9 cellular contexts compared by ENCODE assay signal in genomic region chr7:141649137-141649864, GRCh38. TPM values are rescaled to one million over a fixed set of nuclear protein-coding genes. Genes with fewer than 3 reads are reported as not detected.
DNase-seq lines count a peak whose midpoint lies in the region; ATAC-seq and TF ChIP-seq lines count a peak whose summit lies in the region.
"Had no signal": no experiment of that assay in that cellular context is flagged by ENCODE, and none has a peak within 500 bp of the region (broad histone marks: within the 10 kb centered on the region; RNA-seq: fewer than 3 reads in every experiment).

No MANE protein-coding gene starts in this region.

- peak overlapping the region in 3 of 4 donors; percentile 31 to 79 (median 31) for H3K27ac ChIP-seq in tibial nerve
- H3K27ac ChIP-seq in CD8-positive, alpha-beta memory T cell (ENCODE audit: low read depth, low read length) = no peak overlapping the region
- H3K27ac ChIP-seq: epithelial cell of prostate had no signal

- no peak for DNase-seq in activated T-cell treated with anti-CD3 and anti-CD28 coated beads, Interleukin-2, amount 50 U/mL, for 72 hours
- DNase-seq in activated T-cell treated with anti-CD3 and anti-CD28 coated beads, Interleukin-2, amount 50 U/mL, for 48 hours = no peak
- DNase-seq in fibroblast of gingiva (ENCODE audit: low read depth) = peak; percentile 75
- no peak for DNase-seq in tibial nerve (ENCODE audit: low spot score in 2 of 2)
- DNase-seq in NOMO-1 (lab: John Stamatoyannopoulos, UW; ENCODE audit: unreplicated experiment in 2 of 2) = no peak
- DNase-seq in CD8-positive, alpha-beta memory T cell = no peak
- DNase-seq in activated CD8-positive, alpha-beta memory T cell treated with anti-CD3 and anti-CD28 coated beads, Interleukin-2, amount 50 U/mL, for 4 hours = no peak

- 40% methylated on average over 8 of the region's 8 CpGs for WGBS in tibial nerve, 2 donors

- CTCF ChIA-PET in CD8-positive, alpha-beta memory T cell (lab: Charles Lee) = interaction anchor here (1.7 kb wide), 1 partner anchor 89 kb away, joined by 7 read pairs; the partner anchor contains the start of gene SSBP1

- no peaks in the 10 kb centered on the region for H3K9me3 Mint-ChIP-seq in activated T-cell treated with anti-CD3 and anti-CD28 coated beads, Interleukin-2, amount 50 U/mL, for 72 hours
- H3K9me3 Mint-ChIP-seq in CD8-positive, alpha-beta memory T cell = no peaks in the 10 kb centered on the region

- peaks cover 0 to 23% (median 8%) of the 10 kb centered on the region in 4 donors for H3K4me1 ChIP-seq in tibial nerve
- H3K4me1 ChIP-seq in CD8-positive, alpha-beta memory T cell (ENCODE audit: insufficient read depth, low read length) = no peaks in the 10 kb centered on the region

- peaks cover 2% of the 10 kb centered on the region for H3K4me1 Mint-ChIP-seq in activated T-cell treated with anti-CD3 and anti-CD28 coated beads, Interleukin-2, amount 50 U/mL, for 72 hours (ENCODE audit: low read depth)
- peaks cover 0 to 1% (median under 1%) of the 10 kb centered on the region in 3 donors for H3K4me1 Mint-ChIP-seq in CD8-positive, alpha-beta memory T cell

- no peak for TF ChIP-seq POLR2A in tibial nerve (IDR thresholded peaks at IDR 0.05)

- POLR2A ChIA-PET in CD8-positive, alpha-beta memory T cell (lab: Charles Lee) = interaction anchor here (1.2 kb wide), 1 partner anchor 9 kb away, joined by 3 read pairs; no protein-coding TSS in a partner anchor

- TF ChIP-seq CTCF in tibial nerve (IDR thresholded peaks at IDR 0.05) = no peak

- peaks cover 2 to 6% of the 10 kb centered on the region in 2 donors for H3K36me3 Mint-ChIP-seq in activated T-cell treated with anti-CD3 and anti-CD28 coated beads, Interleukin-2, amount 50 U/mL, for 72 hours (ENCODE audit: insufficient read depth in 2 of 2)
- peaks cover 0 to 61% (median 11%) of the 10 kb centered on the region in 3 donors for H3K36me3 Mint-ChIP-seq in CD8-positive, alpha-beta memory T cell

- H3K4me3 Mint-ChIP-seq in activated T-cell treated with anti-CD3 and anti-CD28 coated beads, Interleukin-2, amount 50 U/mL, for 72 hours = no peak overlapping the region
- H3K4me3 Mint-ChIP-seq in CD8-positive, alpha-beta memory T cell = no peak overlapping the region

- H3K4me3 ChIP-seq in tibial nerve = no peak overlapping the region
- H3K4me3 ChIP-seq in CD8-positive, alpha-beta memory T cell (ENCODE audit: low read length) = no peak overlapping the region

- no peaks in the 10 kb centered on the region for H3K27me3 Mint-ChIP-seq in activated T-cell treated with anti-CD3 and anti-CD28 coated beads, Interleukin-2, amount 50 U/mL, for 72 hours (ENCODE audit: low read depth)
- H3K27me3 Mint-ChIP-seq in CD8-positive, alpha-beta memory T cell = no peaks in the 10 kb centered on the region

- H3K36me3 ChIP-seq in tibial nerve = peaks cover 0 to 31% (median 0%) of the 10 kb centered on the region in 3 donors
- no peaks in the 10 kb centered on the region for H3K36me3 ChIP-seq in CD8-positive, alpha-beta memory T cell (ENCODE audit: insufficient read depth, low read length)

- TF ChIP-seq EP300 in tibial nerve (IDR thresholded peaks at IDR 0.05) = no peak

- H3K9me3 ChIP-seq in tibial nerve = no peaks in the 10 kb centered on the region
- no peaks in the 10 kb centered on the region for H3K9me3 ChIP-seq in CD8-positive, alpha-beta memory T cell (ENCODE audit: low read length)

- peak overlapping the region; percentile 44 for H3K27ac Mint-ChIP-seq in activated T-cell treated with anti-CD3 and anti-CD28 coated beads, Interleukin-2, amount 50 U/mL, for 72 hours
- H3K27ac Mint-ChIP-seq in CD8-positive, alpha-beta memory T cell = peak overlapping the region in 3 of 8 donors; percentile 52 to 76 (median 52)

- ATAC-seq in activated T-cell treated with anti-CD3 and anti-CD28 coated beads, Interleukin-2, amount 50 U/mL, for 72 hours (replicated peaks in 1 of 2) = no peak
- peak; percentile 69 for ATAC-seq in HG03354 (IDR thresholded peaks at IDR 0.05; ENCODE audit: poor library complexity, severe bottlenecking, unreplicated experiment)

- no peaks in the 10 kb centered on the region for H3K27me3 ChIP-seq in tibial nerve
- no peaks in the 10 kb centered on the region for H3K27me3 ChIP-seq in CD8-positive, alpha-beta memory T cell (ENCODE audit: insufficient read depth, low read length, poor library complexity, severe bottlenecking)

RNA-seq across cellular contexts. Expression of gene DENND11, which starts 52.7 kb away (rescaled TPM):
- total RNA-seq in activated T-cell treated with anti-CD3 and anti-CD28 coated beads, Interleukin-2, amount 50 U/mL, for 72 hours = 10 to 100 TPM; 43.2 to 48.7 TPM
- 10 to 100 TPM; 14.1 to 16.7 (median 15.5) TPM for total RNA-seq in tibial nerve
- 10 to 100 TPM; 25.9 to 27.4 TPM for total RNA-seq in CD8-positive, alpha-beta memory T cell
- polyA plus RNA-seq in CD8-positive, alpha-beta memory T cell = 17.3 TPM

RNA-seq across cellular contexts. Expression of gene WEE2, which starts 58.9 kb away (rescaled TPM):
- total RNA-seq in activated T-cell treated with anti-CD3 and anti-CD28 coated beads, Interleukin-2, amount 50 U/mL, for 72 hours = not detected
- not detected for total RNA-seq in tibial nerve
- not detected for total RNA-seq in CD8-positive, alpha-beta memory T cell
- polyA plus RNA-seq in CD8-positive, alpha-beta memory T cell = not detected
